In genomic region chr1:110393286-110393685, GRCh38 we compare ENCODE assay signal across 20 cellular contexts. TPM values are rescaled to one million over a fixed set of nuclear protein-coding genes. Genes with fewer than 3 reads are reported as not detected.
DNase-seq lines count a peak whose midpoint lies in the region; ATAC-seq, FAIRE-seq and TF ChIP-seq lines count a peak whose summit lies in the region.
"Had no signal": no experiment of that assay in that cellular context is flagged by ENCODE, and none has a peak within 500 bp of the region (broad histone marks: within the 10 kb centered on the region; RNA-seq: fewer than 3 reads in every experiment).

No MANE protein-coding gene starts in this region.

- H3K4me1 ChIP-seq in SJSA1 (replicated peaks): peaks cover 59% of the 10 kb centered on the region
- peaks cover 0 to 17% of the 10 kb centered on the region in 2 donors for H3K4me1 ChIP-seq in kidney (ENCODE audit: control insufficient read depth in 1 of 2, insufficient read depth in 1 of 2, low read depth in 1 of 2, low read length in 2 of 2)

- H3K27me3 ChIP-seq in SJSA1 (replicated peaks): no peaks in the 10 kb centered on the region
- H3K27me3 ChIP-seq: BLaER1 had no signal

- intact Hi-C loops in kidney (cut with DNase I): no loop called here

- H3K27ac ChIP-seq in 22Rv1 (0 out of 2 replicates have a peak overlapping the region, but pooled peaks have one; percentile 20), SJSA1 (peak overlapping the region; percentile 66), kidney (ENCODE audit: low read depth in 2 of 2, low read length in 2 of 2) (peak overlapping the region; percentile 12 to 24)
- H3K27ac ChIP-seq: BLaER1 had no signal

- H3K36me3 ChIP-seq in SJSA1 (0 out of 2 replicates have a peak, but pooled peaks cover 4% of the 10 kb centered on the region), kidney (ENCODE audit: control insufficient read depth in 1 of 2, insufficient read depth in 2 of 2, low read length in 2 of 2) (no peaks in the 10 kb centered on the region)

- DNase-seq in SJSA1 (ENCODE audit: low read depth in 1 of 2, low spot score in 2 of 2): no peak
- no peak for DNase-seq in kidney
- DNase-seq in activated CD4-positive, alpha-beta T cell treated with anti-CD3 and anti-CD28 coated beads for 4 hours: no peak
- DNase-seq in SIG-M5 treated with dmso at 0.1 percent for 504 hours (lab: John Stamatoyannopoulos, UW; ENCODE audit: unreplicated experiment): no peak
- DNase-seq: natural killer cell; NCI-H1105; NCI-H2081 treated with DMSO at 0.1 percent for 48 hours; stimulated activated CD4-positive, alpha-beta T cell treated with anti-CD3 and anti-CD28 coated beads, Interleukin-4, amount 100 ng/mL, for 1 hour had no signal

- no peak for TF ChIP-seq CTCF in 22Rv1 (IDR thresholded peaks at IDR 0.05)
- no peak for TF ChIP-seq CTCF in kidney (IDR thresholded peaks at IDR 0.05; ENCODE audit: borderline replicate concordance, extremely low read depth, insufficient read depth)

- no peaks in the 10 kb centered on the region for H3K9me3 ChIP-seq in SJSA1 (replicated peaks)
- no peaks in the 10 kb centered on the region for H3K9me3 ChIP-seq in kidney (ENCODE audit: control insufficient read depth in 1 of 2, low read length in 2 of 2)

- no peak for ATAC-seq in GM19395 (IDR thresholded peaks at IDR 0.05; ENCODE audit: unreplicated experiment)
- ATAC-seq: natural killer cell had no signal

- no peak for FAIRE-seq in kidney (lab: Jason Lieb, UNC)
- FAIRE-seq: D721Med, frontal cortex had no signal

- no peak overlapping the region for H3K4me3 ChIP-seq in SJSA1
- no peak overlapping the region for H3K4me3 ChIP-seq in kidney (ENCODE audit: low read length in 2 of 2)
- H3K4me3 ChIP-seq: BLaER1 had no signal

- no peak overlapping the region for H3K9ac ChIP-seq in kidney (ENCODE audit: low read length in 2 of 2)
- H3K9ac ChIP-seq: BLaER1 had no signal

RNA-seq across cellular contexts. Expression of gene SLC16A4, which starts 2.5 kb away (rescaled TPM):
- total RNA-seq in SJSA1 (2014; rRNA removed; shearing (Covaris generic)): 7.0 and 17.4 TPM in 2 replicates
- total RNA-seq in kidney: 53.1 TPM
- 51.8 TPM for polyA plus RNA-seq in kidney (ENCODE audit: insufficient read depth, low read depth, low replicate concordance)

RNA-seq across cellular contexts. Expression of gene LAMTOR5, which starts 14.2 kb away (rescaled TPM):
- 114 and 145 TPM in 2 replicates for total RNA-seq in SJSA1 (2014; rRNA removed; shearing (Covaris generic))
- total RNA-seq in kidney: 183 TPM
- polyA plus RNA-seq in kidney (ENCODE audit: insufficient read depth, low read depth, low replicate concordance): 600 TPM

RNA-seq across cellular contexts. Expression of gene RBM15, which starts 54.1 kb away (rescaled TPM):
- 25.5 and 35.2 TPM in 2 replicates for total RNA-seq in SJSA1 (2014; rRNA removed; shearing (Covaris generic))
- 27.8 TPM for total RNA-seq in kidney
- polyA plus RNA-seq in kidney (ENCODE audit: insufficient read depth, low read depth, low replicate concordance): 2.2 TPM

RNA-seq across cellular contexts. Expression of gene PROK1, which starts 57.7 kb away (rescaled TPM):
- total RNA-seq in SJSA1 (2014; rRNA removed; shearing (Covaris generic)): not detected in 2 replicates
- total RNA-seq in kidney: not detected
- polyA plus RNA-seq in kidney (ENCODE audit: insufficient read depth, low read depth, low replicate concordance): not detected
- total RNA-seq: A172; activated T-helper 1 cell treated with anti-CD3 and anti-CD28 coated beads, Interleukin-12 subunit alpha, Interleukin-12 subunit beta, Interleukin-2, Interleukin-4 antibody, amounts not matched to agents 30 ng/mL and 10 ng/mL and 1 ng/mL, durations not matched to agents 14 hours and 24 hours and 36 hours; dermis microvascular lymphatic vessel endothelial cell; frontal cortex; kidney epithelial cell; natural killer cell; NCI-H460; skeletal muscle tissue; urinary bladder had no signal
